ENCODE assay signal across 8 cellular contexts in genomic region chr2:27494944-27495554, GRCh38. TPM values are rescaled to one million over a fixed set of nuclear protein-coding genes. Genes with fewer than 3 reads are reported as not detected.
DNase-seq lines count a peak whose midpoint lies in the region; ATAC-seq and TF ChIP-seq lines count a peak whose summit lies in the region.

FNDC4 (minus strand) TSS chr2:27495200; CDS start chr2:27494679, 521 bp downstream.

- H3K4me1 ChIP-seq in BE2C, result no peaks in the 10 kb centered on the region
- H3K4me1 ChIP-seq in iPS-15b (ENCODE audit: control insufficient read depth, insufficient read depth, low read length), result peaks cover 9% of the 10 kb centered on the region
- H3K4me1 ChIP-seq in sigmoid colon, result peaks cover 0 to 18% (median 11%) of the 10 kb centered on the region in 4 donors

- H3K36me3 Mint-ChIP-seq in brain, result peaks cover 9% of the 10 kb centered on the region

- peak within 1 kb of the TSS; percentile 66 for H3K4me3 ChIP-seq in BE2C (ENCODE audit: low read depth, low read length)
- peak within 1 kb of the TSS; percentile 77 for H3K4me3 ChIP-seq in iPS-15b (ENCODE audit: low read depth, low read length)
- peak within 1 kb of the TSS; percentile 43 to 76 (median 61) for H3K4me3 ChIP-seq in sigmoid colon

- WGBS in sigmoid colon, 2 donors, result 1% methylated on average over 70 of the region's 70 CpGs

- H3K36me3 ChIP-seq in BE2C (no peaks in the 10 kb centered on the region), iPS-15b (ENCODE audit: control insufficient read depth, insufficient read depth, low read length) (no peaks in the 10 kb centered on the region), sigmoid colon (no peaks in the 10 kb centered on the region)

- H3K9ac ChIP-seq in iPS-15b (ENCODE audit: low read depth, low read length), result peak within 1 kb of the TSS; percentile 60

- H3K4me1 Mint-ChIP-seq in brain, result peaks cover 28% of the 10 kb centered on the region

- ATAC-seq in HG03280 (IDR thresholded peaks at IDR 0.05; ENCODE audit: unreplicated experiment), result no peak

- H3K27me3 Mint-ChIP-seq in brain, result peaks cover 24% of the 10 kb centered on the region

- H3K9me3 ChIP-seq in BE2C (no peaks in the 10 kb centered on the region), iPS-15b (ENCODE audit: control insufficient read depth, insufficient read depth, low read length) (no peaks in the 10 kb centered on the region), sigmoid colon (no peaks in the 10 kb centered on the region)

- H3K4me3 Mint-ChIP-seq in brain, result peak within 1 kb of the TSS; percentile 86 to 96 (median 95)

- no peak for TF ChIP-seq POLR2A in sigmoid colon (IDR thresholded peaks at IDR 0.05)

- H3K9me3 Mint-ChIP-seq in brain, result peaks cover 0 to 3% (median 0%) of the 10 kb centered on the region in 5 experiments

- DNase-seq in BE2C (peak; percentile 48), LHCN-M2 (ENCODE audit: low read depth) (no peak), sigmoid colon (peak; percentile 64), GM19238 (ENCODE audit: insufficient read length, low spot score) (no peak), SIG-M5 treated with dmso at 0.1 percent for 504 hours (lab: John Stamatoyannopoulos, UW; ENCODE audit: unreplicated experiment) (no peak)

- no peak for TF ChIP-seq CTCF in BE2C (IDR thresholded peaks at IDR 0.05; ENCODE audit: low read depth, low read length)
- no peak for TF ChIP-seq CTCF in brain (conservative IDR thresholded peaks at IDR 0.05)
- no peak for TF ChIP-seq CTCF in sigmoid colon (IDR thresholded peaks at IDR 0.05)

- peak within 1 kb of the TSS; percentile 50 to 62 (median 59) for H3K27ac ChIP-seq in sigmoid colon

- intact Hi-C loops in sigmoid colon (cut with DNase I), result loop anchor here (5.0 to 10.0 kb wide), 2 partner anchors 132 to 280 kb away; partner anchors contain the start of genes ATRAID, CAD, CCDC121 and GPN1

- H3K27me3 ChIP-seq in BE2C (peaks cover 51% of the 10 kb centered on the region), iPS-15b (ENCODE audit: control insufficient read depth, insufficient read depth, low read length) (peaks cover 33% of the 10 kb centered on the region), sigmoid colon (no peaks in the 10 kb centered on the region)

- H3K27ac Mint-ChIP-seq in brain, result peak within 1 kb of the TSS; percentile 22 to 96 (median 77)

- TF ChIP-seq EP300 in sigmoid colon (IDR thresholded peaks at IDR 0.05), result no peak

RNA-seq across cellular contexts. Expression of gene FNDC4, which starts in this region (rescaled TPM):
- polyA plus RNA-seq in BE2C (2012; ENCODE audit: insufficient read depth, insufficient read length, low read depth), result not detected
- total RNA-seq in LHCN-M2 (2014; rRNA removed) (25.9 and 29.0 TPM in 2 replicates), sigmoid colon (1 to 10 TPM; 6.1 to 6.8 (median 6.6) TPM)
- 18.7 TPM for polyA plus RNA-seq in LHCN-M2 (2012)
- polyA plus RNA-seq in brain (ENCODE audit: insufficient read depth, low read depth, low replicate concordance) (23.0 TPM), sigmoid colon (1 to 10 TPM in 2 of 3 donors, under 1 TPM in 1; 0.69 to 4.9 (median 4.8) TPM)

Comparison
In these comparisons a context has a peak if more than half of its experiments do, and no peak if none do; other contexts are left out.
1. DNase-seq: peak in BE2C (single experiment) and sigmoid colon (single experiment); none in LHCN-M2 (single experiment), GM19238 (single experiment) and SIG-M5 treated with dmso at 0.1 percent for 504 hours (single experiment).
2. Peak in every context shown above with its lines, with median percentiles within 50 percentile points of each other: H3K4me3 ChIP-seq.